ENCODE assay signal across 1 cellular context in genomic region chr12:28248555-28249127, GRCh38.
TF ChIP-seq lines count a peak whose summit lies in the region.

No MANE protein-coding gene starts in this region.

TF ChIP-seq in GM23338, 12 proteins besides CTCF, POLR2A, EP300 and RAD21 (continued from another document):
- no peak for TF ChIP-seq ETS1 (IDR thresholded peaks at IDR 0.05)
- TF ChIP-seq ZNF331 (CRISPR knock-in tag; IDR thresholded peaks at IDR 0.05; ENCODE audit: low read depth), result no peak
- TF ChIP-seq REST (IDR thresholded peaks at IDR 0.05; ENCODE audit: unreplicated experiment), result no peak
- no peak for TF ChIP-seq ZNF114 (CRISPR knock-in tag; IDR thresholded peaks at IDR 0.05)
- TF ChIP-seq NANOG (IDR thresholded peaks at IDR 0.05; ENCODE audit: borderline replicate concordance), result no peak
